ENCODE assay signal across 8 cellular contexts in the genomic region with DNA sequence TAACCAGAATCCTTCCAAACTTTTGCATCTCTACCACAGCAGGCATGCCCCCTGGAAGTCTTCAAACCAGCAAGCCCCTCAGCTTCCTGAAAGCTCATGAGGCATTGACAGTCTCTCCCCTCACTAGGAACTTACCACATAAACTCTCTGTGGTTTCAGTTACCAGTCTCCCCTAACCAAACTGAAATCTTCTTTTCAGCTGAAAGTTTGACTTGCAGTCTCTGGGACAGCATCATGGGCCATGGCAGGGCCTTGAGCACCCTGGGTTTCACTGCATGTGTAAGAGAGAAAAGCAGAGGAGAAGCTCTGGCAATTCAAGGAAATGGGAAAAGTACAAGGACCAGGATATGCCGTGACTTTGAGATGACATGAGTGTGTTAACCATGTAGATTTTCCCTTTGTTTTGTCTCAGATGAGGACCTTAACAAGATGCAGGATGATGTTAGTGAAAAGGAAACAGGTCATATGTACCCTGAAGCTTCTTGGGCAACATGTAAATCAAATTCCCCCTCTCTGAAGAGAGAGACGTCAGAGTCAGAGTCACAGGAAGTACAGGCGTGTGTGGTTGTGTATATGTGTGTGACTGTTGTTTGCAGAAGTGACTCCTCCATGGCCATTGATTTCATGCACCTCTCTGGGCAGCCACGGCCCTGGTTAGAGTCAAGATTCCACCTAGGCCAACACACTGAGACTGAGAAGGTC.
DNase-seq lines count a peak whose midpoint lies in the region; ATAC-seq, FAIRE-seq and TF ChIP-seq lines count a peak whose summit lies in the region.

No MANE protein-coding gene starts in this region.

- no peaks in the 10 kb centered on the region for H3K9me3 ChIP-seq in esophagus squamous epithelium
- H3K9me3 ChIP-seq in psoas muscle = no peaks in the 10 kb centered on the region

- no peak for FAIRE-seq in urothelium cell line (lab: Jason Lieb, UNC)

- no peak for DNase-seq in esophagus squamous epithelium (lab: John Stamatoyannopoulos, UW)
- DNase-seq in ecto neural progenitor cell (ENCODE audit: low spot score) = no peak
- no peak for DNase-seq in NCI-H128 (lab: John Stamatoyannopoulos, UW; ENCODE audit: unreplicated experiment)
- DNase-seq in psoas muscle = no peak
- DNase-seq in urothelium cell line (ENCODE audit: low spot score) = no peak

- H3K36me3 ChIP-seq in esophagus squamous epithelium = no peaks in the 10 kb centered on the region
- no peaks in the 10 kb centered on the region for H3K36me3 ChIP-seq in psoas muscle (ENCODE audit: insufficient read depth in 1 of 2, low read depth in 1 of 2)

- TF ChIP-seq POLR2A in esophagus squamous epithelium (IDR thresholded peaks at IDR 0.05) = no peak

- WGBS in esophagus squamous epithelium, 2 donors = 54 to 64% methylated on average over 3 to 4 of the region's 4 CpGs
- WGBS in psoas muscle, 3 donors = 71 to 82% (median 78%) methylated on average over 4 of the region's 4 CpGs

- ATAC-seq in GM18511 (IDR thresholded peaks at IDR 0.05; ENCODE audit: unreplicated experiment) (peak; percentile 93), GM21526 (IDR thresholded peaks at IDR 0.05; ENCODE audit: low FRiP score, unreplicated experiment) (peak; percentile 84), HG03469 (IDR thresholded peaks at IDR 0.05; ENCODE audit: unreplicated experiment) (peak; percentile 78), psoas muscle (no peak)

- H3K4me3 ChIP-seq in esophagus squamous epithelium (no peak overlapping the region), psoas muscle (no peak overlapping the region)

- H3K27ac ChIP-seq in esophagus squamous epithelium (peak overlapping the region in 3 of 4 donors; percentile 20 to 55 (median 45)), psoas muscle (no peak overlapping the region)

- TF ChIP-seq CTCF in esophagus squamous epithelium (IDR thresholded peaks at IDR 0.05) (no peak), psoas muscle (IDR thresholded peaks at IDR 0.05) (no peak)

- H3K27me3 ChIP-seq in esophagus squamous epithelium (no peaks in the 10 kb centered on the region), psoas muscle (ENCODE audit: insufficient read depth in 3 of 3, low read length in 2 of 3) (no peaks in the 10 kb centered on the region)

- peaks cover 5 to 32% (median 6%) of the 10 kb centered on the region in 3 donors for H3K4me1 ChIP-seq in esophagus squamous epithelium
- no peaks in the 10 kb centered on the region for H3K4me1 ChIP-seq in psoas muscle

- intact Hi-C loops in esophagus squamous epithelium (cut with DNase I) = no loop called here
- intact Hi-C loops in psoas muscle (cut with DNase I) = no loop called here

Comparison
In these comparisons a context has a peak if more than half of its experiments do, and no peak if none do; other contexts are left out.
1. ATAC-seq: peak in GM18511 (single experiment), GM21526 (single experiment) and HG03469 (single experiment); none in psoas muscle (0 of 4).